ENCODE assay signal across 28 cellular contexts in genomic region chr9:38110476-38110875, GRCh38. TPM values are rescaled to one million over a fixed set of nuclear protein-coding genes. Genes with fewer than 3 reads are reported as not detected.
DNase-seq lines count a peak whose midpoint lies in the region; ATAC-seq and TF ChIP-seq lines count a peak whose summit lies in the region.
"Had no signal": no experiment of that assay in that cellular context is flagged by ENCODE, and none has a peak within 500 bp of the region (broad histone marks: within the 10 kb centered on the region; RNA-seq: fewer than 3 reads in every experiment).

No MANE protein-coding gene starts in this region.

- TF ChIP-seq CTCF in right atrium auricular region (IDR thresholded peaks at IDR 0.05): no peak
- no peak for TF ChIP-seq CTCF in heart left ventricle (IDR thresholded peaks at IDR 0.05)
- no peak for TF ChIP-seq CTCF in parathyroid adenoma (IDR thresholded peaks at IDR 0.05)
- no peak for TF ChIP-seq CTCF in glutamatergic neuron (IDR thresholded peaks at IDR 0.05; ENCODE audit: partially characterized antibody, unreplicated experiment)
- TF ChIP-seq CTCF in smooth muscle cell (IDR thresholded peaks at IDR 0.05; ENCODE audit: borderline replicate concordance, insufficient read depth, poor library complexity, severe bottlenecking): no peak

- no peaks in the 10 kb centered on the region for H3K9me3 ChIP-seq in right atrium auricular region
- H3K9me3 ChIP-seq in heart left ventricle: no peaks in the 10 kb centered on the region
- H3K9me3 ChIP-seq in parathyroid adenoma (ENCODE audit: control insufficient read depth, low read length): no peaks in the 10 kb centered on the region
- no peaks in the 10 kb centered on the region for H3K9me3 ChIP-seq in smooth muscle cell (replicated peaks; ENCODE audit: low read depth)
- H3K9me3 ChIP-seq: BLaER1 treated with 17β-estradiol and CSF1 and Interleukin-3, amounts not matched to agents 10 nM and 100 nM; HAP-1; MG63 had no signal

- WGBS in heart left ventricle, 4 donors: 55 to 59% (median 56%) methylated on average over 6 of the region's 6 CpGs
- 69% methylated on average over 6 of the region's 6 CpGs for WGBS in smooth muscle cell (ENCODE audit: low lambda C conversion rate)

- H4K20me1 ChIP-seq in smooth muscle cell (ENCODE audit: low read depth): no peaks in the 10 kb centered on the region
- H4K20me1 ChIP-seq: BLaER1 treated with 17β-estradiol and CSF1 and Interleukin-3, amounts not matched to agents 10 nM and 100 nM had no signal

- no peak overlapping the region for H3K4me3 Mint-ChIP-seq in glutamatergic neuron (ENCODE audit: unreplicated experiment)
- H3K4me3 Mint-ChIP-seq in naive thymus-derived CD8-positive, alpha-beta T cell: no peak overlapping the region
- H3K4me3 Mint-ChIP-seq: CD4-positive, alpha-beta T cell; HFFc6 had no signal

- H3K27ac ChIP-seq in right atrium auricular region: no peak overlapping the region
- no peak overlapping the region for H3K27ac ChIP-seq in heart left ventricle
- no peak overlapping the region for H3K27ac ChIP-seq in parathyroid adenoma
- no peak overlapping the region for H3K27ac ChIP-seq in smooth muscle cell (ENCODE audit: low read depth)
- H3K27ac ChIP-seq: BLaER1 treated with 17β-estradiol and CSF1 and Interleukin-3, amounts not matched to agents 10 nM and 100 nM; PC-9 had no signal

- H3K4me3 ChIP-seq in right atrium auricular region (no peak overlapping the region), heart left ventricle (no peak overlapping the region), parathyroid adenoma (ENCODE audit: low read depth, low read length) (no peak overlapping the region), smooth muscle cell (no peak overlapping the region)
- H3K4me3 ChIP-seq: BLaER1 treated with 17β-estradiol and CSF1 and Interleukin-3, amounts not matched to agents 10 nM and 100 nM; HAP-1; MG63; PC-9 had no signal

- H3K79me2 ChIP-seq in parathyroid adenoma (no peaks in the 10 kb centered on the region), smooth muscle cell (ENCODE audit: low read depth) (no peaks in the 10 kb centered on the region)

- DNase-seq in right atrium auricular region (ENCODE audit: low spot score): peak; percentile 13
- DNase-seq in heart left ventricle: no peak
- DNase-seq in kidney glomerular epithelial cell (lab: John Stamatoyannopoulos, UW): peak; percentile 58
- DNase-seq in glutamatergic neuron: no peak
- no peak for DNase-seq in smooth muscle cell (lab: John Stamatoyannopoulos, UW; ENCODE audit: unreplicated experiment)
- no peak for DNase-seq in naive thymus-derived CD8-positive, alpha-beta T cell
- DNase-seq: CD4-positive, alpha-beta T cell; COR-L47; DMS53; GOT3; HFFc6; IMR-90; KG1; MG63; NCI-H1105 treated with DMSO at 0.1 percent for 48 hours; NCI-H146; NCI-H1930; NCI-H2107; NCI-H446; NCI-H524 treated with DMSO at 0.1 percent for 48 hours; NCI-H82; PC-9; Right ventricle myocardium superior; RPMI8226 had no signal

- no peak overlapping the region for H3K9ac ChIP-seq in parathyroid adenoma
- no peak overlapping the region for H3K9ac ChIP-seq in smooth muscle cell (ENCODE audit: low read depth)
- H3K9ac ChIP-seq: BLaER1 treated with 17β-estradiol and CSF1 and Interleukin-3, amounts not matched to agents 10 nM and 100 nM had no signal

- no peak for ATAC-seq in heart left ventricle
- no peak for ATAC-seq in HG02759 (IDR thresholded peaks at IDR 0.05; ENCODE audit: unreplicated experiment)
- ATAC-seq in naive thymus-derived CD8-positive, alpha-beta T cell: no peak

- H3K27me3 ChIP-seq in right atrium auricular region (no peaks in the 10 kb centered on the region), heart left ventricle (peaks cover 0 to 5% (median 0%) of the 10 kb centered on the region in 9 donors), parathyroid adenoma (ENCODE audit: control insufficient read depth, insufficient read depth, low read length) (no peaks in the 10 kb centered on the region), smooth muscle cell (ENCODE audit: low read depth) (peaks cover 4% of the 10 kb centered on the region)
- H3K27me3 ChIP-seq: BLaER1 treated with 17β-estradiol and CSF1 and Interleukin-3, amounts not matched to agents 10 nM and 100 nM; MG63 had no signal

- no peaks in the 10 kb centered on the region for H3K27me3 Mint-ChIP-seq in glutamatergic neuron (ENCODE audit: unreplicated experiment)
- H3K27me3 Mint-ChIP-seq in naive thymus-derived CD8-positive, alpha-beta T cell: peaks cover 6 to 18% (median 13%) of the 10 kb centered on the region in 5 donors

- H3K9me3 Mint-ChIP-seq in glutamatergic neuron (ENCODE audit: unreplicated experiment): no peaks in the 10 kb centered on the region
- no peaks in the 10 kb centered on the region for H3K9me3 Mint-ChIP-seq in naive thymus-derived CD8-positive, alpha-beta T cell
- H3K9me3 Mint-ChIP-seq: CD4-positive, alpha-beta T cell had no signal

- H3K36me3 Mint-ChIP-seq in glutamatergic neuron (ENCODE audit: unreplicated experiment): no peaks in the 10 kb centered on the region
- no peaks in the 10 kb centered on the region for H3K36me3 Mint-ChIP-seq in naive thymus-derived CD8-positive, alpha-beta T cell

- no peaks in the 10 kb centered on the region for H3F3A ChIP-seq in smooth muscle cell (ENCODE audit: low read depth)

- POLR2A ChIA-PET in naive thymus-derived CD8-positive, alpha-beta T cell (lab: Charles Lee): no interaction called here

- peaks cover 10% of the 10 kb centered on the region for H3K4me1 Mint-ChIP-seq in glutamatergic neuron (ENCODE audit: low read depth, unreplicated experiment)
- H3K4me1 Mint-ChIP-seq in naive thymus-derived CD8-positive, alpha-beta T cell: no peaks in the 10 kb centered on the region

- H3K36me3 ChIP-seq in right atrium auricular region: no peaks in the 10 kb centered on the region
- no peaks in the 10 kb centered on the region for H3K36me3 ChIP-seq in heart left ventricle
- no peaks in the 10 kb centered on the region for H3K36me3 ChIP-seq in parathyroid adenoma (ENCODE audit: control insufficient read depth, insufficient read depth, low read length)
- H3K36me3 ChIP-seq in smooth muscle cell (ENCODE audit: low read depth): no peaks in the 10 kb centered on the region
- H3K36me3 ChIP-seq: BLaER1 treated with 17β-estradiol and CSF1 and Interleukin-3, amounts not matched to agents 10 nM and 100 nM; HAP-1; MG63 had no signal

- H3K27ac Mint-ChIP-seq in glutamatergic neuron (ENCODE audit: unreplicated experiment): no peak overlapping the region
- no peak overlapping the region for H3K27ac Mint-ChIP-seq in naive thymus-derived CD8-positive, alpha-beta T cell
- H3K27ac Mint-ChIP-seq: CD4-positive, alpha-beta T cell; HFFc6 had no signal

- H2AFZ ChIP-seq in parathyroid adenoma: peak overlapping the region; percentile 11
- no peak overlapping the region for H2AFZ ChIP-seq in smooth muscle cell (ENCODE audit: low read depth)
- H2AFZ ChIP-seq: PC-9 had no signal

- intact Hi-C loops in heart left ventricle (cut with DNase I): loop anchor here in 1 of 10 donors (10.0 kb wide), 1 partner anchor 144 kb away; no protein-coding TSS in a partner anchor

- no peak for TF ChIP-seq POLR2A in heart left ventricle (IDR thresholded peaks at IDR 0.05)

- peaks cover 0 to 11% of the 10 kb centered on the region in 2 donors for H3K4me1 ChIP-seq in right atrium auricular region
- H3K4me1 ChIP-seq in heart left ventricle: peaks cover 0 to 6% (median 0%) of the 10 kb centered on the region in 12 donors
- H3K4me1 ChIP-seq in parathyroid adenoma: no peaks in the 10 kb centered on the region
- peaks cover 11% of the 10 kb centered on the region for H3K4me1 ChIP-seq in smooth muscle cell (ENCODE audit: low read depth)
- H3K4me1 ChIP-seq: HAP-1 had no signal

- H3K4me2 ChIP-seq in parathyroid adenoma (ENCODE audit: low read length) (no peak overlapping the region), smooth muscle cell (no peak overlapping the region)
- H3K4me2 ChIP-seq: PC-9 had no signal

RNA-seq across cellular contexts. Expression of gene SHB, which starts 41.4 kb away (rescaled TPM):
- 10 to 100 TPM; 33.9 to 39.9 TPM for total RNA-seq in right atrium auricular region
- total RNA-seq in heart left ventricle: 10 to 100 TPM; 10.7 to 31.4 (median 21.4) TPM
- polyA plus RNA-seq in heart left ventricle: 10 to 100 TPM in 1 of 2 donors, 1 to 10 TPM in 1; 7.8 to 23.2 TPM
- total RNA-seq in glutamatergic neuron (ENCODE audit: unreplicated experiment): 31.7 TPM
- 14.3 and 16.4 TPM in 2 replicates for total RNA-seq in smooth muscle cell
- polyA plus RNA-seq in smooth muscle cell: 32.4 and 35.0 TPM in 2 replicates
- 1 to 10 TPM in 1 of 2 experiments, under 1 TPM in 1; 0.91 to 1.2 TPM for total RNA-seq in naive thymus-derived CD8-positive, alpha-beta T cell
- polyA plus RNA-seq in naive thymus-derived CD8-positive, alpha-beta T cell: under 1 TPM; 0.20 to 0.54 (median 0.29) TPM

Comparison
In these comparisons a context has a peak if more than half of its experiments do, and no peak if none do; other contexts are left out.
1. DNase-seq: peak in right atrium auricular region (single experiment) and kidney glomerular epithelial cell (single experiment); none in heart left ventricle (0 of 5), glutamatergic neuron (single experiment), smooth muscle cell (single experiment) and naive thymus-derived CD8-positive, alpha-beta T cell (0 of 10).